Comparison of ENCODE assay signal across 27 cellular contexts in genomic region chr7:137689761-137690160, GRCh38.
"Had no signal": no experiment of that assay in that cellular context is flagged by ENCODE, and none has a peak within 500 bp of the region (broad histone marks: within the 10 kb centered on the region; RNA-seq: fewer than 3 reads in every experiment).

No MANE protein-coding gene starts in this region.

- H3K27me3 ChIP-seq: neural progenitor cell, pancreas, right lobe of liver, sigmoid colon, stomach, thyroid gland, tibial nerve, upper lobe of left lung, vagina had no signal

- H3K4me1 Mint-ChIP-seq: naive thymus-derived CD8-positive, alpha-beta T cell; nephron progenitor cell; neural progenitor cell; stimulated activated effector memory CD8-positive, alpha-beta T cell treated with anti-CD3 and anti-CD28 coated beads, Interleukin-12 subunit alpha, Interleukin-12 subunit beta, amount 100 ng/mL, for 72 hours; stimulated activated naive B cell treated with anti-CD40 and anti-IgM and Interleukin-4, amounts not matched to agents 10 μg/mL and 1 μg/mL and 100 μg/mL, for 72 hours had no signal

- FAIRE-seq: pancreas, small intestine, urothelium cell line had no signal

- H3K4me2 ChIP-seq: neural progenitor cell had no signal

- H3K9me3 ChIP-seq: pancreas, prostate gland, right lobe of liver, sigmoid colon, stomach, thoracic aorta, thyroid gland, tibial nerve, upper lobe of left lung, vagina had no signal

- H3K4me3 Mint-ChIP-seq: naive thymus-derived CD8-positive, alpha-beta T cell; natural killer cell treated with Interleukin-12 subunit alpha and Interleukin-12 subunit beta and Interleukin-15 and Interleukin-18, amount 100 ng/mL, for 72 hours; nephron progenitor cell; neural progenitor cell; stimulated activated effector memory CD8-positive, alpha-beta T cell treated with anti-CD3 and anti-CD28 coated beads, Interleukin-12 subunit alpha, Interleukin-12 subunit beta, amount 100 ng/mL, for 72 hours; stimulated activated naive B cell treated with anti-CD40 and anti-IgM and Interleukin-4, amounts not matched to agents 10 μg/mL and 1 μg/mL and 100 μg/mL, for 72 hours; stimulated activated naive CD8-positive, alpha-beta T cell treated with anti-CD3 and anti-CD28 coated beads, Interleukin-15, Interleukin-2, amounts not matched to agents 100 ng/mL and 50 ng/mL, for 24 hours had no signal

- DNase-seq: naive thymus-derived CD8-positive, alpha-beta T cell; nephron progenitor cell; occipital lobe; pancreas; right lobe of liver; sigmoid colon; small intestine; stimulated activated CD4-positive, alpha-beta T cell treated with anti-CD3 and anti-CD28 coated beads, Interleukin-15, amount 100 ng/mL, for 24 hours; stimulated activated CD4-positive, alpha-beta T cell treated with anti-CD3 and anti-CD28 coated beads, Interleukin-2, amount 100 ng/mL, for 24 hours; stimulated activated CD4-positive, alpha-beta T cell treated with anti-CD3 and anti-CD28 coated beads, Interleukin-2, amount 100 ng/mL, for 48 hours; stimulated activated CD4-positive, alpha-beta T cell treated with anti-CD3 and anti-CD28 coated beads, Interleukin-4, amount 100 ng/mL, for 24 hours; stimulated activated naive B cell treated with anti-CD40 and anti-IgM and Interleukin-4, amounts not matched to agents 10 μg/mL and 1 μg/mL and 100 μg/mL, for 72 hours; stimulated activated naive CD4-positive, alpha-beta T cell treated with Interleukin-2 at 50 U/mL for 16 hours; stomach; thyroid gland; trophoblast cell; upper lobe of left lung had no signal

- H3K4me1 ChIP-seq: pancreas, prostate gland, right lobe of liver, sigmoid colon, stomach, thyroid gland, tibial nerve, upper lobe of left lung, vagina had no signal

- H3K4me3 ChIP-seq: neural progenitor cell, pancreas, prostate gland, right lobe of liver, sigmoid colon, stomach, thoracic aorta, thyroid gland, tibial nerve, upper lobe of left lung, vagina had no signal

- H3K36me3 ChIP-seq: neural progenitor cell, pancreas, prostate gland, right lobe of liver, sigmoid colon, stomach, thoracic aorta, thyroid gland, tibial nerve, upper lobe of left lung, vagina had no signal

- ATAC-seq: naive thymus-derived CD8-positive, alpha-beta T cell; natural killer cell treated with Interleukin-12 subunit alpha and Interleukin-12 subunit beta and Interleukin-15 and Interleukin-18, amount 100 ng/mL, for 72 hours; pancreas; right cardiac atrium; right lobe of liver; stimulated activated effector memory CD8-positive, alpha-beta T cell treated with anti-CD3 and anti-CD28 coated beads, Interleukin-12 subunit alpha, Interleukin-12 subunit beta, amount 100 ng/mL, for 72 hours; stimulated activated naive B cell treated with anti-CD40 and anti-IgM and Interleukin-4, amounts not matched to agents 10 μg/mL and 1 μg/mL and 100 μg/mL, for 72 hours had no signal

- H3K9ac ChIP-seq: neural progenitor cell had no signal

- H3K36me3 Mint-ChIP-seq: naive thymus-derived CD8-positive, alpha-beta T cell; natural killer cell treated with Interleukin-12 subunit alpha and Interleukin-12 subunit beta and Interleukin-15 and Interleukin-18, amount 100 ng/mL, for 72 hours; neural progenitor cell; stimulated activated effector memory CD8-positive, alpha-beta T cell treated with anti-CD3 and anti-CD28 coated beads, Interleukin-12 subunit alpha, Interleukin-12 subunit beta, amount 100 ng/mL, for 72 hours; stimulated activated naive B cell treated with anti-CD40 and anti-IgM and Interleukin-4, amounts not matched to agents 10 μg/mL and 1 μg/mL and 100 μg/mL, for 72 hours had no signal

- H2AFZ ChIP-seq: neural progenitor cell had no signal

- H3K27ac Mint-ChIP-seq: naive thymus-derived CD8-positive, alpha-beta T cell; natural killer cell treated with Interleukin-12 subunit alpha and Interleukin-12 subunit beta and Interleukin-15 and Interleukin-18, amount 100 ng/mL, for 72 hours; nephron progenitor cell; neural progenitor cell; stimulated activated effector memory CD8-positive, alpha-beta T cell treated with anti-CD3 and anti-CD28 coated beads, Interleukin-12 subunit alpha, Interleukin-12 subunit beta, amount 100 ng/mL, for 72 hours; stimulated activated naive B cell treated with anti-CD40 and anti-IgM and Interleukin-4, amounts not matched to agents 10 μg/mL and 1 μg/mL and 100 μg/mL, for 72 hours; stimulated activated naive CD8-positive, alpha-beta T cell treated with anti-CD3 and anti-CD28 coated beads, Interleukin-15, Interleukin-2, amounts not matched to agents 100 ng/mL and 50 ng/mL, for 24 hours had no signal

- H3K9me3 Mint-ChIP-seq: naive thymus-derived CD8-positive, alpha-beta T cell; natural killer cell treated with Interleukin-12 subunit alpha and Interleukin-12 subunit beta and Interleukin-15 and Interleukin-18, amount 100 ng/mL, for 72 hours; nephron progenitor cell; neural progenitor cell; stimulated activated effector memory CD8-positive, alpha-beta T cell treated with anti-CD3 and anti-CD28 coated beads, Interleukin-12 subunit alpha, Interleukin-12 subunit beta, amount 100 ng/mL, for 72 hours; stimulated activated naive B cell treated with anti-CD40 and anti-IgM and Interleukin-4, amounts not matched to agents 10 μg/mL and 1 μg/mL and 100 μg/mL, for 72 hours; stimulated activated naive CD8-positive, alpha-beta T cell treated with anti-CD3 and anti-CD28 coated beads, Interleukin-15, Interleukin-2, amounts not matched to agents 100 ng/mL and 50 ng/mL, for 24 hours had no signal

- H3K27ac ChIP-seq: neural progenitor cell, pancreas, prostate gland, right lobe of liver, sigmoid colon, stomach, thoracic aorta, thyroid gland, tibial nerve, upper lobe of left lung, vagina had no signal
